In the genomic region with DNA sequence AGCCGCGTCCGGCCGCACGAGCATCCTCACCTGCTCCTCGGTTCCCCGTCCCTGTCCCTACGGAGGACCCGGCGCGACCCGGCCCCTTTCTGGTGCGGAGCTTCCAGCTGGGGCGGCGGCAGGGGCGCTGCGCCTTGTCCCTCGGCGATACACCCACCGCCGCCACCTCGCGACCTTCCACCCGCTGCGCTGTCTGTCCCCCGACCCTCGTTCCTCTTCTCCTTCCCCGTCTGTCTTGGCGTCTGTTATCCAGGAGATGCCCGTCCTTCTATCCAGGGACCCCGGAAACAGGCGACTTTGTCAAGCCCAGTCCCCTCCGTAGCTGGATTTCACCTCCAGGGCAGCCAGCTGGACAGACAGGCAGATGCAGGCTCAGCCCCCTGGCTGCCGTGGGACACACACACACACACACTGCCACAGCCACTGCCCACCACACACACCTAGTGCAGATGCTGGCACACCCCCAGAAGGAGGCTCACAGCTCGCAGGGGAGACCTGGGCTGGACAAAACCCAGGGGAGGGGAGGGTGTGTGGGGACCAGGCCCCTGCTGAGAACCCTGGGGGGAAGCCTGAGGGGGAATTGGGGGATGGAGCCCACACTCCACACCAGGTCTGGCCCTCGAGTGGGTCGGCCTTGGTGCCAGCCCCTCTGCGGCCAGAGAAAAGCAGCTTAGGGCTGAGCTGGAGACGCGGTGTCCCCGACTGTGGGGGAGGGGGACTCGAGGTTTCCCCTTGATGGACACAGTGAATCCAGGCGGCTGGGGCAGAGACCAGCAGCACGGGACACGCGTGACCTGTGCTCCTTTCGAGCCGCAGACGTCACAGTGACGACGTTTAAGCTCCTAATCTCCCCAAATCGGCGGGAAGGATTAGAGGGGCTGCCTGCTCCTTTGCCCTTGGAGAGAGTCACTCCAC, we compare ENCODE assay signal across 11 cellular contexts. TPM values are rescaled to one million over a fixed set of nuclear protein-coding genes. Genes with fewer than 3 reads are reported as not detected.
DNase-seq lines count a peak whose midpoint lies in the region; ATAC-seq and TF ChIP-seq lines count a peak whose summit lies in the region.
"Had no signal": no experiment of that assay in that cellular context is flagged by ENCODE, and none has a peak within 500 bp of the region (broad histone marks: within the 10 kb centered on the region; RNA-seq: fewer than 3 reads in every experiment).

No MANE protein-coding gene starts in this region.

- H3K4me1 Mint-ChIP-seq in T-helper 17 cell: peaks cover 9% of the 10 kb centered on the region
- H3K4me1 Mint-ChIP-seq in glutamatergic neuron (ENCODE audit: low read depth, unreplicated experiment): peaks cover 5% of the 10 kb centered on the region

- H3K9me2 ChIP-seq in GM23248 (ENCODE audit: insufficient read depth): no peaks in the 10 kb centered on the region

- in situ Hi-C loops in GM23248 (cut with MboI): no loop called here

- ATAC-seq in T-helper 17 cell (no peak), GM19328 (IDR thresholded peaks at IDR 0.05; ENCODE audit: unreplicated experiment) (no peak)

- TF ChIP-seq CTCF in glutamatergic neuron (IDR thresholded peaks at IDR 0.05; ENCODE audit: partially characterized antibody, unreplicated experiment): no peak
- no peak for TF ChIP-seq CTCF in prostate gland (IDR thresholded peaks at IDR 0.05)

- H3F3A ChIP-seq in GM23248 (ENCODE audit: insufficient read depth): peaks cover 10% of the 10 kb centered on the region; the same call in 1 of the 2 replicates

- no peak overlapping the region for H3K27ac Mint-ChIP-seq in T-helper 17 cell
- H3K27ac Mint-ChIP-seq in glutamatergic neuron (ENCODE audit: unreplicated experiment): peak overlapping the region; percentile 62

- H3K9me3 Mint-ChIP-seq in glutamatergic neuron (ENCODE audit: unreplicated experiment): peaks cover 7% of the 10 kb centered on the region

- no peaks in the 10 kb centered on the region for H4K20me1 ChIP-seq in GM23248 (ENCODE audit: insufficient read depth)

- H3K4me1 ChIP-seq in GM23248 (ENCODE audit: insufficient read depth) (peaks cover 7% of the 10 kb centered on the region), prostate gland (replicated peaks) (no peaks in the 10 kb centered on the region)

- H3K27me3 Mint-ChIP-seq in T-helper 17 cell (peaks cover 28% of the 10 kb centered on the region), glutamatergic neuron (ENCODE audit: unreplicated experiment) (peaks cover 21% of the 10 kb centered on the region)

- intact Hi-C loops in prostate gland (cut with DNase I): no loop called here

- H3K36me3 Mint-ChIP-seq in T-helper 17 cell (ENCODE audit: low read depth): peaks cover 2% of the 10 kb centered on the region
- H3K36me3 Mint-ChIP-seq in glutamatergic neuron (ENCODE audit: unreplicated experiment): no peaks in the 10 kb centered on the region

- no peaks in the 10 kb centered on the region for H3K9me3 ChIP-seq in GM23248 (ENCODE audit: low read depth)
- no peaks in the 10 kb centered on the region for H3K9me3 ChIP-seq in T-helper 17 cell (ENCODE audit: control insufficient read depth, low read length, poor library complexity, severe bottlenecking)
- no peaks in the 10 kb centered on the region for H3K9me3 ChIP-seq in prostate gland

- WGBS in GM23248 (ENCODE audit: low coverage in 1 of 2, low lambda C conversion rate in 2 of 2, missing lambda C conversion rate in 2 of 2), 2 experiments: 24 to 27% methylated on average over 48 to 53 of the region's 53 CpGs
- WGBS in prostate gland: 44% methylated on average over 53 of the region's 53 CpGs

- H3K4me3 ChIP-seq in GM23248 (no peak overlapping the region), prostate gland (peak overlapping the region; percentile 4 to 33)

- H3K4me3 Mint-ChIP-seq in T-helper 17 cell: peak overlapping the region; percentile 82
- peak overlapping the region; percentile 90 for H3K4me3 Mint-ChIP-seq in glutamatergic neuron (ENCODE audit: unreplicated experiment)

- DNase-seq in GM23248 (no peak), T-helper 17 cell (peak in 1 of 3 donors; percentile 7), glutamatergic neuron (no peak), prostate gland (ENCODE audit: low spot score) (no peak), CD1c-positive myeloid dendritic cell (ENCODE audit: extremely low spot score) (no peak)
- no peak for DNase-seq in stimulated activated CD8-positive, alpha-beta memory T cell treated with anti-CD3 and anti-CD28 coated beads, Interleukin-4, amount 100 ng/mL, for 48 hours
- DNase-seq: activated CD4-positive, alpha-beta T cell treated with anti-CD3 and anti-CD28 coated beads, Interleukin-2, amount 50 U/mL, for 4 hours; NCI-H1694; PC-3 had no signal

- H3K27ac ChIP-seq in GM23248: no peak overlapping the region
- no peak overlapping the region for H3K27ac ChIP-seq in prostate gland

- H3K79me2 ChIP-seq in GM23248 (ENCODE audit: insufficient read depth): no peaks in the 10 kb centered on the region

- no peaks in the 10 kb centered on the region for H3K36me3 ChIP-seq in GM23248 (ENCODE audit: low read depth)
- H3K36me3 ChIP-seq in prostate gland: no peaks in the 10 kb centered on the region

- H3K27me3 ChIP-seq in GM23248 (replicated peaks; ENCODE audit: insufficient read depth) (peaks cover 15% of the 10 kb centered on the region; the same call in 1 of the 2 replicates), prostate gland (replicated peaks; ENCODE audit: insufficient read depth) (no peaks in the 10 kb centered on the region)

- H3K9ac ChIP-seq in GM23248: no peak overlapping the region

- no peak overlapping the region for H2AFZ ChIP-seq in GM23248

- peak overlapping the region; percentile 29 for H3K4me2 ChIP-seq in GM23248 (ENCODE audit: unreplicated experiment)

- no peak for TF ChIP-seq POLR2A in prostate gland (IDR thresholded peaks at IDR 0.05)

RNA-seq across cellular contexts. Expression of gene DRD4, which starts 0.8 kb away (rescaled TPM):
- total RNA-seq in GM23248 (2014; rRNA removed; shearing (Covaris generic)): not detected in 2 replicates
- polyA plus RNA-seq in GM23248 (2016; fragmentation: Nextera tagmentation; extraction: Ambion mirVana): not detected in 2 replicates
- under 1 TPM; 0.40 to 0.89 TPM for total RNA-seq in T-helper 17 cell
- 2.9 TPM for total RNA-seq in glutamatergic neuron (ENCODE audit: unreplicated experiment)
- under 1 TPM; 0.68 TPM for total RNA-seq in prostate gland

RNA-seq across cellular contexts. Expression of gene SCT, which starts 10.9 kb away (rescaled TPM):
- total RNA-seq in GM23248 (2014; rRNA removed; shearing (Covaris generic)): not detected in 2 replicates
- not detected in 2 replicates for polyA plus RNA-seq in GM23248 (2016; fragmentation: Nextera tagmentation; extraction: Ambion mirVana)
- total RNA-seq in T-helper 17 cell: not detected
- total RNA-seq in glutamatergic neuron (ENCODE audit: unreplicated experiment): not detected
- total RNA-seq in prostate gland: not detected
- total RNA-seq: cerebellum, PC-3 had no signal

RNA-seq across cellular contexts. Expression of gene CDHR5, which starts 13.1 kb away (rescaled TPM):
- not detected in 2 replicates for total RNA-seq in GM23248 (2014; rRNA removed; shearing (Covaris generic))
- not detected in 2 replicates for polyA plus RNA-seq in GM23248 (2016; fragmentation: Nextera tagmentation; extraction: Ambion mirVana)
- total RNA-seq in T-helper 17 cell: not detected
- total RNA-seq in glutamatergic neuron (ENCODE audit: unreplicated experiment): not detected
- total RNA-seq in prostate gland: under 1 TPM in 1 of 2 donors, not detected in 1; 0.34 TPM
- total RNA-seq: PC-3 had no signal

RNA-seq across cellular contexts. Expression of gene IRF7, which starts 22.1 kb away (rescaled TPM):
- 3.7 and 11.8 TPM in 2 replicates for total RNA-seq in GM23248 (2014; rRNA removed; shearing (Covaris generic))
- 4.7 and 5.1 TPM in 2 replicates for polyA plus RNA-seq in GM23248 (2016; fragmentation: Nextera tagmentation; extraction: Ambion mirVana)
- total RNA-seq in T-helper 17 cell (10 to 100 TPM; 40.3 to 44.0 TPM), glutamatergic neuron (ENCODE audit: unreplicated experiment) (17.7 TPM), prostate gland (10 to 100 TPM; 34.7 to 39.8 TPM)

RNA-seq across cellular contexts. Expression of gene DEAF1, which starts 57.2 kb away (rescaled TPM):
- total RNA-seq in GM23248 (2014; rRNA removed; shearing (Covaris generic)): 31.6 and 38.5 TPM in 2 replicates
- 31.7 and 35.0 TPM in 2 replicates for polyA plus RNA-seq in GM23248 (2016; fragmentation: Nextera tagmentation; extraction: Ambion mirVana)
- total RNA-seq in T-helper 17 cell (10 to 100 TPM; 55.3 to 77.1 TPM), glutamatergic neuron (ENCODE audit: unreplicated experiment) (51.5 TPM), prostate gland (100 to 1,000 TPM in 1 of 2 donors, 10 to 100 TPM in 1; 53.5 to 102 TPM)
